In the genomic region with DNA sequence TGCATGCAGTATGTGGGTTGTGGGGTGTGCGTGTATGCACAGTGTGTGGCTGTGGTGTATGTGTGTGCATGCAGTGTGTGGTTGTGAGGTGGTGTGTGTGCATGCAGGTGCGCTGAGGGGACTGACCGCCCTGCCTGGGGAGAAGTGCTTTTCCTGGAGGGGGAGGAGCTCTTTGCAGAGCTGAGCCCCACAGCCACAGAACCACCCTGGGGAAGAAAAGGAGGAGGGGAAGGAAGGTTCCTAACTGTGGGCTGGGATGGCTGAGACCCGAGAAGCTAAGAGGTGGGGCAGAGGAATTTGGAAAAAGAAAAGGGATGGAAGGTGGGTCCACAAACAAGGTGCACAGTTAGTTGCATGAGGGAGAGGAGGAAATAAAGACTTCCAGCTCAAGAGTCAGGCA, we compare ENCODE assay signal across 19 cellular contexts. TPM values are rescaled to one million over a fixed set of nuclear protein-coding genes. Genes with fewer than 3 reads are reported as not detected.
DNase-seq lines count a peak whose midpoint lies in the region; ATAC-seq, FAIRE-seq and TF ChIP-seq lines count a peak whose summit lies in the region.
"Had no signal": no experiment of that assay in that cellular context is flagged by ENCODE, and none has a peak within 500 bp of the region (broad histone marks: within the 10 kb centered on the region; RNA-seq: fewer than 3 reads in every experiment).

A gene (minus strand): TSS at position 123 of the 400 bp plus-strand sequence. CDS start 287 bp downstream, outside the sequence.

- H2AFZ ChIP-seq in GM23338: peak within 1 kb of the TSS; percentile 43
- H2AFZ ChIP-seq in Loucy (ENCODE audit: low read length): no peak within 1 kb of the TSS
- no peak within 1 kb of the TSS for H2AFZ ChIP-seq in MM.1S (ENCODE audit: low read length)

- no peak within 1 kb of the TSS for H3K4me3 ChIP-seq in GM23338
- H3K4me3 ChIP-seq in Loucy (ENCODE audit: low read length, poor library complexity, severe bottlenecking): no peak within 1 kb of the TSS
- H3K4me3 ChIP-seq in MM.1S (ENCODE audit: low read length): no peak within 1 kb of the TSS
- H3K4me3 ChIP-seq: A549 had no signal

- H3K79me2 ChIP-seq in GM23338 (replicated peaks; ENCODE audit: insufficient read depth) (no peaks in the 10 kb centered on the region), Loucy (ENCODE audit: insufficient read depth, low read length) (no peaks in the 10 kb centered on the region), MM.1S (ENCODE audit: low read length) (no peaks in the 10 kb centered on the region)

- H3K4me1 Mint-ChIP-seq in GM23338: peaks cover 9% of the 10 kb centered on the region

- H3K27ac ChIP-seq in GM23338 (ENCODE audit: low read depth): no peak within 1 kb of the TSS
- H3K27ac ChIP-seq in MM.1S (ENCODE audit: low read length): no peak within 1 kb of the TSS
- H3K27ac ChIP-seq: A549 had no signal

- peak; percentile 39; the same call in 2 of the 3 replicates for ATAC-seq in GM23338

- H4K20me1 ChIP-seq in GM23338 (replicated peaks; ENCODE audit: insufficient read depth): no peaks in the 10 kb centered on the region
- H4K20me1 ChIP-seq in Loucy (ENCODE audit: insufficient read depth, low read length, poor library complexity, severe bottlenecking): no peaks in the 10 kb centered on the region
- no peaks in the 10 kb centered on the region for H4K20me1 ChIP-seq in MM.1S (ENCODE audit: insufficient read depth, low read length)

- H3K4me1 ChIP-seq in GM23338 (ENCODE audit: insufficient read depth) (no peaks in the 10 kb centered on the region), Loucy (ENCODE audit: insufficient read depth, low read length, poor library complexity, severe bottlenecking) (peaks cover 13% of the 10 kb centered on the region), MM.1S (ENCODE audit: low read length) (no peaks in the 10 kb centered on the region)
- H3K4me1 ChIP-seq: A549 had no signal

- no peaks in the 10 kb centered on the region for H3K27me3 ChIP-seq in GM23338 (ENCODE audit: insufficient read depth)
- no peaks in the 10 kb centered on the region for H3K27me3 ChIP-seq in Loucy (ENCODE audit: insufficient read depth, low read length, poor library complexity, severe bottlenecking)
- H3K27me3 ChIP-seq in MM.1S (replicated peaks; ENCODE audit: insufficient read depth, low read length): no peaks in the 10 kb centered on the region

- in situ Hi-C loops in GM13976 (cut with MboI; ENCODE audit: low sequenced_read_pairs, unreplicated experiment): no loop called here

- no peak within 1 kb of the TSS for H3K9ac ChIP-seq in Loucy (ENCODE audit: low read depth, low read length, poor library complexity, severe bottlenecking)
- no peak within 1 kb of the TSS for H3K9ac ChIP-seq in MM.1S (ENCODE audit: low read length)

- no peak for TF ChIP-seq CTCF in GM23338 (conservative IDR thresholded peaks at IDR 0.05; ENCODE audit: low read depth in 2 of 2)
- TF ChIP-seq CTCF in Loucy (conservative IDR thresholded peaks at IDR 0.05; ENCODE audit: low read length): no peak
- no peak for TF ChIP-seq CTCF in MM.1S (IDR thresholded peaks at IDR 0.05; ENCODE audit: low read length)
- no peak for TF ChIP-seq CTCF in GM13976 (IDR thresholded peaks at IDR 0.05; ENCODE audit: borderline replicate concordance, control extremely low read depth, extremely low read depth, insufficient read depth, missing control alignments)

- no peaks in the 10 kb centered on the region for H3K9me2 ChIP-seq in GM23338 (ENCODE audit: insufficient read depth)
- no peaks in the 10 kb centered on the region for H3K9me2 ChIP-seq in Loucy (replicated peaks; ENCODE audit: low read depth, low read length)
- H3K9me2 ChIP-seq in MM.1S (replicated peaks; ENCODE audit: insufficient read depth, low read length): no peaks in the 10 kb centered on the region

- H3K9me3 ChIP-seq in Loucy (ENCODE audit: insufficient read depth, low read depth, low read length): no peaks in the 10 kb centered on the region
- no peaks in the 10 kb centered on the region for H3K9me3 ChIP-seq in MM.1S (replicated peaks; ENCODE audit: insufficient read depth, low read length)
- H3K9me3 ChIP-seq: A549 had no signal

- H3F3A ChIP-seq in GM23338 (replicated peaks; ENCODE audit: low read depth) (no peaks in the 10 kb centered on the region), Loucy (ENCODE audit: low read depth) (no peaks in the 10 kb centered on the region), MM.1S (ENCODE audit: insufficient read depth, low read length) (no peaks in the 10 kb centered on the region)

- H3K27ac Mint-ChIP-seq in GM23338: no peak within 1 kb of the TSS
- H3K27ac Mint-ChIP-seq: IgD-negative memory B cell had no signal

- peak; percentile 21 for TF ChIP-seq POLR2A in erythroblast (IDR thresholded peaks at IDR 0.05; ENCODE audit: low read length)

- H3K36me3 Mint-ChIP-seq in GM23338 (ENCODE audit: low read depth): no peaks in the 10 kb centered on the region; the same call in 2 of the 3 replicates
- H3K36me3 Mint-ChIP-seq: CD4-positive, CD25-positive, alpha-beta regulatory T cell had no signal

- no peak within 1 kb of the TSS for H3K4me3 Mint-ChIP-seq in GM23338
- H3K4me3 Mint-ChIP-seq: CD4-positive, CD25-positive, alpha-beta regulatory T cell; H9; IgD-negative memory B cell had no signal

- FAIRE-seq in urothelium cell line (lab: Jason Lieb, UNC): peak; percentile 83
- FAIRE-seq: A549, G401.6, GM12891 had no signal

- DNase-seq in GM23338 (ENCODE audit: low spot score) (no peak), erythroblast (lab: John Stamatoyannopoulos, UW) (peak; percentile 19 to 32), urothelium cell line (ENCODE audit: low spot score) (no peak), MM.1S (no peak), NCI-H187 treated with DMSO at 0.1 percent for 48 hours (lab: John Stamatoyannopoulos, UW) (no peak), GM13976 (ENCODE audit: low spot score) (no peak)
- DNase-seq: CD4-positive, CD25-positive, alpha-beta regulatory T cell; DMS79 treated with DMSO at 0.1 percent for 48 hours; EL; GOT3; H9 had no signal

- no peaks in the 10 kb centered on the region for H3K9me3 Mint-ChIP-seq in GM23338
- H3K9me3 Mint-ChIP-seq: IgD-negative memory B cell had no signal

- H3K27me3 Mint-ChIP-seq in GM23338 (ENCODE audit: insufficient read depth, low read depth, poor library complexity): peaks cover 13% of the 10 kb centered on the region

- H3K4me2 ChIP-seq in GM23338 (no peak within 1 kb of the TSS), Loucy (ENCODE audit: low read depth, low read length, poor library complexity, severe bottlenecking) (peak within 1 kb of the TSS; percentile 1), MM.1S (ENCODE audit: low read depth, low read length) (no peak within 1 kb of the TSS)
- H3K4me2 ChIP-seq: A549 had no signal

- H3K36me3 ChIP-seq in GM23338 (ENCODE audit: insufficient read depth): no peaks in the 10 kb centered on the region
- no peaks in the 10 kb centered on the region for H3K36me3 ChIP-seq in Loucy (ENCODE audit: insufficient read depth, low read length)
- no peaks in the 10 kb centered on the region for H3K36me3 ChIP-seq in MM.1S (replicated peaks; ENCODE audit: insufficient read depth, low read length)

RNA-seq across cellular contexts. Expression of the gene that starts here (rescaled TPM):
- total RNA-seq in GM23338 (2014; rRNA removed; shearing (Covaris generic)): not detected in 2 replicates
- polyA plus RNA-seq in GM23338 (2016; fragmentation: Nextera tagmentation; extraction: Ambion mirVana): not detected in 2 replicates
- total RNA-seq: CD4-positive, CD25-positive, alpha-beta regulatory T cell; H9; HT-29 had no signal
- polyA plus RNA-seq: A549; AG04450; BJ; CD4-positive, CD25-positive, alpha-beta regulatory T cell; IgD-negative memory B cell had no signal

Comparison
In these comparisons a context has a peak if more than half of its experiments do, and no peak if none do; other contexts are left out.
1. Peak in ATAC-seq in GM23338; RNA of the gene not detected or under 1 TPM.
2. DNase-seq: peak in erythroblast (2 of 2); none in GM23338 (single experiment), urothelium cell line (single experiment), MM.1S (single experiment), NCI-H187 treated with DMSO at 0.1 percent for 48 hours (single experiment) and GM13976 (single experiment).